Comparison of ENCODE assay signal across 23 cellular contexts in genomic region chr6:36198986-36199385, GRCh38. TPM values are rescaled to one million over a fixed set of nuclear protein-coding genes. Genes with fewer than 3 reads are reported as not detected.
DNase-seq lines count a peak whose midpoint lies in the region; FAIRE-seq and TF ChIP-seq lines count a peak whose summit lies in the region.
"Had no signal": no experiment of that assay in that cellular context is flagged by ENCODE, and none has a peak within 500 bp of the region (broad histone marks: within the 10 kb centered on the region; RNA-seq: fewer than 3 reads in every experiment).

No MANE protein-coding gene starts in this region.

- no peak overlapping the region for H3K27ac Mint-ChIP-seq in neural crest cell (ENCODE audit: unreplicated experiment)
- no peak overlapping the region for H3K27ac Mint-ChIP-seq in type B pancreatic cell

- intact Hi-C loops in PC-9 (cut with micrococcal nuclease; ENCODE audit: unreplicated experiment) = no loop called here
- intact Hi-C loops in esophagus muscularis mucosa (cut with DNase I) = loop anchor here (5.0 to 10.0 kb wide), 2 partner anchors 104 to 172 kb away; partner anchors contain the start of gene MAPK14

- H3F3A ChIP-seq in PC-9 (ENCODE audit: insufficient read depth, low read depth) = peaks cover 15% of the 10 kb centered on the region

- H3K9me3 ChIP-seq in PC-9 (ENCODE audit: insufficient read depth, low read depth) = no peaks in the 10 kb centered on the region
- H3K9me3 ChIP-seq in esophagus muscularis mucosa = no peaks in the 10 kb centered on the region
- H3K9me3 ChIP-seq: A549, SJCRH30 had no signal

- peaks cover 5% of the 10 kb centered on the region for H3K27me3 Mint-ChIP-seq in neural crest cell (ENCODE audit: low read depth)
- H3K27me3 Mint-ChIP-seq in type B pancreatic cell = no peaks in the 10 kb centered on the region
- H3K27me3 Mint-ChIP-seq: CD8-positive, alpha-beta memory T cell had no signal

- POLR2A ChIA-PET in PC-9 (lab: Charles Lee; ENCODE audit: unreplicated experiment) = no interaction called here

- H3K27me3 ChIP-seq in PC-9 (ENCODE audit: insufficient read depth, low read depth) (no peaks in the 10 kb centered on the region), esophagus muscularis mucosa (no peaks in the 10 kb centered on the region)
- H3K27me3 ChIP-seq: SJCRH30 had no signal

- WGBS in esophagus muscularis mucosa = 98% methylated on average over 9 of the region's 9 CpGs

- no TSS peak for BruUV-seq in PC-9 (replicated peaks; lab: Mats Ljungman, UMichigan)

- H3K4me2 ChIP-seq in PC-9 = 0 out of 2 replicates have a peak overlapping the region, but pooled peaks have one; percentile 84
- H3K4me2 ChIP-seq: A549 had no signal

- peaks cover 29% of the 10 kb centered on the region for H3K36me3 ChIP-seq in PC-9 (ENCODE audit: low read depth)
- H3K36me3 ChIP-seq in esophagus muscularis mucosa = peaks cover 21 to 41% (median 35%) of the 10 kb centered on the region in 4 donors

- TF ChIP-seq POLR2A in esophagus muscularis mucosa (IDR thresholded peaks at IDR 0.05; ENCODE audit: low read depth) = no peak

- H3K27ac ChIP-seq in PC-9 (no peak overlapping the region), esophagus muscularis mucosa (replicated peaks in 1 of 4) (no peak overlapping the region)
- H3K27ac ChIP-seq: A549, SJCRH30 had no signal

- H3K36me3 Mint-ChIP-seq in neural crest cell (ENCODE audit: low read depth) = peaks cover 42% of the 10 kb centered on the region
- H3K36me3 Mint-ChIP-seq in type B pancreatic cell = peaks cover 47% of the 10 kb centered on the region

- no peak for TF ChIP-seq EP300 in esophagus muscularis mucosa (IDR thresholded peaks at IDR 0.05)

- FAIRE-seq in HTR-8/SVneo (lab: Jason Lieb, UNC) = no peak
- FAIRE-seq: A549, H54 had no signal

- CTCF ChIA-PET in PC-9 (lab: Charles Lee) = no interaction called here

- DNase-seq in PC-9 = no peak
- peak; percentile 68 for DNase-seq in esophagus muscularis mucosa (ENCODE audit: extremely low spot score)
- DNase-seq in neural crest cell (ENCODE audit: low read depth, low spot score) = no peak
- no peak for DNase-seq in type B pancreatic cell (ENCODE audit: extremely low spot score, unreplicated experiment)
- no peak for DNase-seq in RPMI8226
- no peak for DNase-seq in HTR-8/SVneo (ENCODE audit: insufficient read length, low spot score)
- DNase-seq in inferior parietal cortex (ENCODE audit: extremely low spot score) = no peak
- DNase-seq: AML-193; C1 segment of cervical spinal cord; CD8-positive, alpha-beta memory T cell; DMS 273 treated with DMSO at 0.1 percent for 48 hours; DMS79 treated with DMSO at 0.1 percent for 48 hours; KBM-7; MV-4-11; NCI-H1105; NCI-H146; NCI-H1930; NCI-H446; NCI-H524 treated with DMSO at 0.1 percent for 48 hours; NCI-H774; SJCRH30 had no signal

- TF ChIP-seq CTCF in PC-9 (conservative IDR thresholded peaks at IDR 0.05) (no peak), esophagus muscularis mucosa (IDR thresholded peaks at IDR 0.05) (no peak), neural crest cell (conservative IDR thresholded peaks at IDR 0.05) (no peak), type B pancreatic cell (conservative IDR thresholded peaks at IDR 0.05) (no peak)

- H3K4me1 ChIP-seq in PC-9 (replicated peaks; ENCODE audit: insufficient read depth) = peaks cover 22% of the 10 kb centered on the region
- H3K4me1 ChIP-seq in esophagus muscularis mucosa = peaks cover 14 to 71% (median 47%) of the 10 kb centered on the region in 4 donors
- H3K4me1 ChIP-seq: SJCRH30 had no signal

- H4K20me1 ChIP-seq in PC-9 (ENCODE audit: insufficient read depth) = peaks cover 48% of the 10 kb centered on the region

- H3K79me2 ChIP-seq in PC-9 (ENCODE audit: low read depth) = peaks cover 69% of the 10 kb centered on the region

- H3K9me3 Mint-ChIP-seq in neural crest cell = no peaks in the 10 kb centered on the region
- no peaks in the 10 kb centered on the region for H3K9me3 Mint-ChIP-seq in type B pancreatic cell
- H3K9me3 Mint-ChIP-seq: CD8-positive, alpha-beta memory T cell had no signal

- H3K4me3 Mint-ChIP-seq in neural crest cell (peak overlapping the region; percentile 97), type B pancreatic cell (peak overlapping the region; percentile 69)

- H3K4me1 Mint-ChIP-seq in neural crest cell = peaks cover 48% of the 10 kb centered on the region
- peaks cover 14% of the 10 kb centered on the region for H3K4me1 Mint-ChIP-seq in type B pancreatic cell (ENCODE audit: unreplicated experiment)

- H3K9me2 ChIP-seq in PC-9 (ENCODE audit: insufficient read depth) = no peaks in the 10 kb centered on the region

- no peak overlapping the region for H2AFZ ChIP-seq in PC-9

- no peak overlapping the region for H3K4me3 ChIP-seq in PC-9
- no peak overlapping the region for H3K4me3 ChIP-seq in esophagus muscularis mucosa
- H3K4me3 ChIP-seq: A549, SJCRH30 had no signal

RNA-seq across cellular contexts. Expression of gene BRPF3, which starts 2.4 kb away (rescaled TPM):
- total RNA-seq in PC-9 (2021) = 27.3 and 32.3 TPM in 2 replicates
- total RNA-seq in esophagus muscularis mucosa = 10 to 100 TPM; 21.5 to 34.8 (median 22.3) TPM
- 54.1 and 57.3 TPM in 2 replicates for total RNA-seq in neural crest cell
- total RNA-seq in type B pancreatic cell (ENCODE audit: low replicate concordance) = 47.7 and 48.4 TPM in 2 replicates
